In the genomic region with DNA sequence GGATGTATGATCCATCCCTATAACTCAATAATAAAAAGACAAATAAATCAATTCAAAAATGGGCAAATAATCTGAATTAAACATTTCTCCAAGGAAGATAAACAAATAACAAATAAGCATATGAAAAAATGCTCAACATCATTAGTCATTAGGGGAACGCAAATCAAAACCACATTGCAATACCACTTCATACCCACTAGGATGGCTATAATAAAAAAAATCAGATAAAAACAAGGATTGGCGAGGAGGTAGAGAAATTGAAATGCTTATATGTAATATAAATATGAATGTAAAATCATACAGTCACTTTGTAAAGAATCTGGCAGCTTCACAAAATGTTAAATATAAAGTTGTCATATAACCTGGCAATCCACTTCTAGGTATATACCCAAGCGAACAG, we compare ENCODE assay signal across 19 cellular contexts. TPM values are rescaled to one million over a fixed set of nuclear protein-coding genes. Genes with fewer than 3 reads are reported as not detected.
A peak's percentile ranks its signal among the peaks of the same experiment; 100 is the strongest.
DNase-seq lines count a peak whose midpoint lies in the region; TF ChIP-seq lines count a peak whose summit lies in the region.
"Had no signal": no experiment of that assay in that cellular context is flagged by ENCODE, and none has a peak within 500 bp of the region (broad histone marks: within the 10 kb centered on the region; RNA-seq: fewer than 3 reads in every experiment).

No MANE protein-coding gene starts in this region.

- no peak overlapping the region for H3K27ac ChIP-seq in endodermal cell (ENCODE audit: low read depth, low read length)

- DNase-seq in Caco-2: no peak
- DNase-seq in endodermal cell: no peak
- DNase-seq in retinal pigment epithelial cell (ENCODE audit: low read depth): no peak
- DNase-seq in KG1 (lab: John Stamatoyannopoulos, UW): no peak
- no peak for DNase-seq in GM13976 (ENCODE audit: low spot score)
- DNase-seq in HuH-7 (ENCODE audit: low spot score): no peak
- DNase-seq: activated CD4-positive, CD25-positive, alpha-beta regulatory T cell treated with anti-CD3 and anti-CD28 coated beads, Interleukin-2, amount 50 U/mL, for 72 hours; activated naive CD8-positive, alpha-beta T cell treated with anti-CD3 and anti-CD28 coated beads, Interleukin-2, amount 50 U/mL, for 24 hours; C1 segment of cervical spinal cord; effector memory CD8-positive, alpha-beta T cell; kidney glomerular epithelial cell; NCI-H2081; NCI-H526 treated with DMSO at 0.1 percent for 48 hours; stimulated activated CD4-positive, alpha-beta T cell treated with anti-CD3 and anti-CD28 coated beads, Interleukin-12 subunit alpha, Interleukin-12 subunit beta, amount 100 ng/mL, for 4 hours; T1000 had no signal

- intact Hi-C loops in Caco-2 (cut with micrococcal nuclease; ENCODE audit: unreplicated experiment): no loop called here

- peaks cover 9% of the 10 kb centered on the region for H3K4me1 Mint-ChIP-seq in Caco-2 (ENCODE audit: low read depth, unreplicated experiment)
- H3K4me1 Mint-ChIP-seq in endodermal cell: peaks cover 22% of the 10 kb centered on the region
- H3K4me1 Mint-ChIP-seq: activated naive CD8-positive, alpha-beta T cell treated with anti-CD3 and anti-CD28 coated beads, Interleukin-2, amount 50 U/mL, for 24 hours; central memory CD8-positive, alpha-beta T cell; IgD-negative memory B cell had no signal

- H3K4me2 ChIP-seq in Loucy (ENCODE audit: low read depth, low read length, poor library complexity, severe bottlenecking): no peak overlapping the region

- no peaks in the 10 kb centered on the region for H3K9me2 ChIP-seq in Loucy (replicated peaks; ENCODE audit: low read depth, low read length)

- H3F3A ChIP-seq in Loucy (ENCODE audit: low read depth): no peaks in the 10 kb centered on the region

- POLR2A ChIA-PET in Caco-2 (lab: Charles Lee): no interaction called here

- WGBS in endodermal cell (ENCODE audit: insufficient coverage in 1 of 2, insufficient read length in 1 of 2), 2 experiments: 95% methylated on average over 2 of the region's 3 CpGs; no CpG with 5 or more reads in 1 of the 2 experiments

- CTCF ChIA-PET in Caco-2 (lab: Charles Lee): no interaction called here

- no peak overlapping the region for H3K9ac ChIP-seq in Loucy (ENCODE audit: low read depth, low read length, poor library complexity, severe bottlenecking)
- H3K9ac ChIP-seq in endodermal cell (ENCODE audit: extremely low read depth, low read length, poor library complexity, severe bottlenecking): no peak overlapping the region

- no peak overlapping the region for H3K4me3 ChIP-seq in Caco-2 (ENCODE audit: low read depth, low read length)
- no peak overlapping the region for H3K4me3 ChIP-seq in Loucy (ENCODE audit: low read length, poor library complexity, severe bottlenecking)
- no peak overlapping the region for H3K4me3 ChIP-seq in endodermal cell (ENCODE audit: low read length)
- no peak overlapping the region for H3K4me3 ChIP-seq in retinal pigment epithelial cell (ENCODE audit: low read length)

- H3K4me1 ChIP-seq in Caco-2: no peaks in the 10 kb centered on the region
- H3K4me1 ChIP-seq in Loucy (ENCODE audit: insufficient read depth, low read length, poor library complexity, severe bottlenecking): no peaks in the 10 kb centered on the region
- H3K4me1 ChIP-seq in endodermal cell (ENCODE audit: control insufficient read depth, insufficient read depth, low read length): peaks cover 11% of the 10 kb centered on the region

- H2AFZ ChIP-seq in Loucy (ENCODE audit: low read length): no peak overlapping the region

- in situ Hi-C loops in GM13976 (cut with MboI; ENCODE audit: low sequenced_read_pairs, unreplicated experiment): no loop called here

- H3K27me3 ChIP-seq in Caco-2 (replicated peaks; ENCODE audit: control insufficient read depth, insufficient read depth, low read length) (no peaks in the 10 kb centered on the region), Loucy (ENCODE audit: insufficient read depth, low read length, poor library complexity, severe bottlenecking) (no peaks in the 10 kb centered on the region), endodermal cell (ENCODE audit: control insufficient read depth, insufficient read depth, low read length, poor library complexity, severe bottlenecking) (no peaks in the 10 kb centered on the region)

- no peaks in the 10 kb centered on the region for H4K20me1 ChIP-seq in Loucy (ENCODE audit: insufficient read depth, low read length, poor library complexity, severe bottlenecking)

- H3K79me2 ChIP-seq in Loucy (ENCODE audit: insufficient read depth, low read length): no peaks in the 10 kb centered on the region

- no peaks in the 10 kb centered on the region for H3K36me3 ChIP-seq in Caco-2 (ENCODE audit: control insufficient read depth, insufficient read depth, low read length)
- H3K36me3 ChIP-seq in Loucy (ENCODE audit: insufficient read depth, low read length): no peaks in the 10 kb centered on the region
- no peaks in the 10 kb centered on the region for H3K36me3 ChIP-seq in endodermal cell (ENCODE audit: control insufficient read depth, insufficient read depth, low read length)

- no peaks in the 10 kb centered on the region for H3K9me3 Mint-ChIP-seq in Caco-2 (ENCODE audit: unreplicated experiment)
- no peaks in the 10 kb centered on the region for H3K9me3 Mint-ChIP-seq in endodermal cell
- H3K9me3 Mint-ChIP-seq: activated naive CD8-positive, alpha-beta T cell treated with anti-CD3 and anti-CD28 coated beads, Interleukin-2, amount 50 U/mL, for 24 hours; central memory CD8-positive, alpha-beta T cell; effector memory CD8-positive, alpha-beta T cell; IgD-negative memory B cell; nephron had no signal

- no TSS peak for BruUV-seq in Caco-2 (replicated peaks; lab: Mats Ljungman, UMichigan)

- H3K9me3 ChIP-seq in Caco-2 (no peaks in the 10 kb centered on the region), Loucy (ENCODE audit: insufficient read depth, low read depth, low read length) (no peaks in the 10 kb centered on the region), endodermal cell (ENCODE audit: control insufficient read depth, low read length) (no peaks in the 10 kb centered on the region)

- H3K36me3 Mint-ChIP-seq in Caco-2 (ENCODE audit: insufficient read depth, unreplicated experiment) (no peaks in the 10 kb centered on the region), endodermal cell (ENCODE audit: low read depth) (no peaks in the 10 kb centered on the region)
- H3K36me3 Mint-ChIP-seq: IgD-negative memory B cell had no signal

- H3K27me3 Mint-ChIP-seq in Caco-2 (ENCODE audit: insufficient read depth, unreplicated experiment) (peaks cover 8% of the 10 kb centered on the region), endodermal cell (ENCODE audit: insufficient read depth) (peaks cover 8% of the 10 kb centered on the region)

- H3K4me3 Mint-ChIP-seq in Caco-2 (ENCODE audit: unreplicated experiment) (no peak overlapping the region), endodermal cell (no peak overlapping the region)
- H3K4me3 Mint-ChIP-seq: activated naive CD8-positive, alpha-beta T cell treated with anti-CD3 and anti-CD28 coated beads, Interleukin-2, amount 50 U/mL, for 24 hours; central memory CD8-positive, alpha-beta T cell; effector memory CD8-positive, alpha-beta T cell; IgD-negative memory B cell; nephron had no signal

- TF ChIP-seq CTCF in Caco-2 (IDR thresholded peaks at IDR 0.05; ENCODE audit: insufficient read depth in 1 of 2, low read depth in 1 of 2, low read length in 1 of 2, severe bottlenecking in 1 of 2, unreplicated experiment in 1 of 2) (peak; percentile 3 to 12), Loucy (conservative IDR thresholded peaks at IDR 0.05; ENCODE audit: low read length) (peak; percentile 37), endodermal cell (conservative IDR thresholded peaks at IDR 0.05) (peak; percentile 67), retinal pigment epithelial cell (conservative IDR thresholded peaks at IDR 0.05; ENCODE audit: low read depth, low read length) (peak; percentile 22), GM13976 (IDR thresholded peaks at IDR 0.05; ENCODE audit: borderline replicate concordance, control extremely low read depth, extremely low read depth, insufficient read depth, missing control alignments) (no peak)

- no peak overlapping the region for H3K27ac Mint-ChIP-seq in Caco-2 (ENCODE audit: unreplicated experiment)
- H3K27ac Mint-ChIP-seq in endodermal cell: no peak overlapping the region
- H3K27ac Mint-ChIP-seq: activated naive CD8-positive, alpha-beta T cell treated with anti-CD3 and anti-CD28 coated beads, Interleukin-2, amount 50 U/mL, for 24 hours; effector memory CD8-positive, alpha-beta T cell; IgD-negative memory B cell; nephron had no signal

RNA-seq across cellular contexts. Expression of gene TBCA, which starts 52.3 kb away (rescaled TPM):
- total RNA-seq in Caco-2 (2022) (320 and 330 TPM in 2 replicates), endodermal cell (100 to 1,000 TPM; 415 to 454 TPM)
- polyA plus RNA-seq in endodermal cell (2013, experiment 1 of 2): 247 TPM
- polyA plus RNA-seq in endodermal cell (2013, experiment 2 of 2): 251 TPM
